1 cellular context compared by ENCODE assay signal in the genomic region with DNA sequence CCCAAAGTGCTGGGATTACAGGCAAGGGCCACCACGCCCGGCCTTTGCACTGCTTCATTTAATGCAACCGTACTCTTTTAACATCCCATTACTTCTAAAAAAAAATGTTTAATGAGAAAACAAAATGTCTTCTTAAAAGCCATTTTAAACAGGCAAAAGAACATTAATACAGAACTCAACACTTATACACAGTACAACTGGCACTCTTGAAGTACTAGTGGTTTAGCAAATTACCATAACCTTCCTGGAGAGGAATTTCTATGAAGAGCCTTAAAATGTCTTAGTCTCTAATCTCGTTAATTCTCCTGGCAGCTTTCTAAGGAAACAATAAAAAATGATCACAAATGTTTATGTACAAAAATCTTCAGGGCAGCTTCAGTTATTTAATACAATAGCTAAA.
TF ChIP-seq lines count a peak whose summit lies in the region.

No MANE protein-coding gene starts in this region.

TF ChIP-seq in HEK293, 187 proteins besides CTCF, POLR2A, EP300 and RAD21 (continued from another document):
- TF ChIP-seq ZFP37 (tag by site-specific recombination; IDR thresholded peaks at IDR 0.05) (no peak), ZNF133 (tag by site-specific recombination; IDR thresholded peaks at IDR 0.05) (peak; percentile 63)
